In the genomic region with DNA sequence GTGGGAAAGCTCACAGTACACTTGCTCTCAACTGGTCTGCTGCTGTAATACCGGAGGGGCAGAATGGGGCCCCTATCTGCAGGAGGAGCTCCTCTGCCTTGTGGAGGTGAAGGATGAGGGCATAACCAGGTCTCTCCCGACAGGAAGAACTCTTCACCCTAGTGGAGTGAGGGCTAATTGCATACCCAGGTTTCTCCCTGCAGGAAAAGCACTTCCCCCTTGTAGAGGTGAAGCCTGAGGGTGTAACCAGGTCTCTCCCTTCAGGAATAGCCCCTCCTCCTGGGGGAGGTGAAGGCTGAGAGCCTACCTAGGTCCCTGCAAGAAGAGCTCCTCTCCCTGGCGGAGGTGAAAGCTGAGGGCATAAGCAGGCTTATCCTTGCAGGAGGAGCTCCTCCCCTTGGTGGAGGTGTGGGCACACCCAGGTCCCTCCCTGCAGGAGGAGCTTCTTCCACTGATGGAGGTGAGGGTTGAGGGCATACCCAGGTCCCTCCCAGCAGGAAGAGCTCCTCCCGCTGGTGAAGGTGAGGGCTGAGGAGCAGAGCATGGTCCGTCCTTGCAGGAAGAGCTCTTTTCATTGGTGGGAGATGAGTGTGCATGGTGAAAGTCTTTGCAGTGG, we compare ENCODE assay signal across 23 cellular contexts.
"Had no signal": no experiment of that assay in that cellular context is flagged by ENCODE, and none has a peak within 500 bp of the region (broad histone marks: within the 10 kb centered on the region; RNA-seq: fewer than 3 reads in every experiment).

No MANE protein-coding gene starts in this region.

- DNase-seq: KBM-7, MV-4-11, NCI-H1048, NCI-H1105, NCI-H1417, NCI-H1436 treated with DMSO at 0.1 percent for 48 hours, NCI-H1694, NCI-H187 treated with DMSO at 0.1 percent for 48 hours, NCI-H2029 treated with DMSO at 0.1 percent for 48 hours, NCI-H2107, NCI-H2227 treated with DMSO at 0.1 percent for 48 hours, NCI-H446, NCI-H510A, NCI-H524 treated with DMSO at 0.1 percent for 48 hours, NCI-H69, NCI-H774, Right ventricle myocardium superior, RPMI8226, SIG-M5, SK-N-SH, SW 1271, T-cell had no signal

- FAIRE-seq: RCC 7860 had no signal

- H3K4me2 ChIP-seq: SK-N-SH had no signal

- H3K9me3 ChIP-seq: SK-N-SH had no signal

- H3K9ac ChIP-seq: SK-N-SH had no signal

- ATAC-seq: T-cell had no signal
